1 cellular context compared by ENCODE assay signal in genomic region chrX:103431316-103431715, GRCh38.
TF ChIP-seq lines count a peak whose summit lies in the region.

No MANE protein-coding gene starts in this region.

TF ChIP-seq in WTC11, 78 proteins besides CTCF, POLR2A, EP300 and RAD21 (continued from another document):
- TF ChIP-seq IRF2 (CRISPR knock-in tag; IDR thresholded peaks at IDR 0.05; ENCODE audit: borderline replicate concordance, low read depth) (no peak), RORB (CRISPR knock-in tag; IDR thresholded peaks at IDR 0.05) (no peak)
